Comparison of ENCODE assay signal across 1 cellular context in the genomic region with DNA sequence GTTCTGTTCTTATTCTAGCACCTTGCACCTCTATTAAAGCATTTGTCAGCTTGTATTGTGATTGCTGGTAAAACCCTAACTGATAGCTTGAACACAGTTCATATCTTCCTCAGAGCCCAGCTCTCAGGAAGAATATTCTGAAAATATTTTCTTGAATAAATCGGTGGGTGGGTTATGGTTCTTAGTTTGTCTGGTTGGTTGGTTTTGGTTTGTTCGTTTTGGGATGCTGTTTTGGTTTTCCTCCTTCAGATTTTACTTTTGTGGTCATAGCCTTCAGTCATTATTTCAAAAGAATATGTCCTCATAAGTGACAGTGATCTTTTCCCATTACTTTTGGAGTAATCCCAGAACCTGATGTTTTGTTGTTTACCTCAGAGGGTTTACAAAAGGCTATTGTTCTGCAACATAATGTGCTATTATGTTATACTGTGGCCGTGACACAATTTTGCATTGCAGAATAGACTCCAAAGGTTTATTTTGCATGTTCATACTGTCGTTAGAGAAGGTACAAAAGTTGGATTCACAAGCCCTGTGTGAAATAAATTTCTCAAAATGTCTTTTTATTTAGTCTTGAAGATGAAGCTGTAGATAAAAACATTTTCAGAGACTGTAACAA.
TF ChIP-seq lines count a peak whose summit lies in the region.

No MANE protein-coding gene starts in this region.

TF ChIP-seq in SK-N-SH, 30 proteins besides CTCF, POLR2A, EP300 and RAD21 (continued from another document):
- TF ChIP-seq, protein P1, sequence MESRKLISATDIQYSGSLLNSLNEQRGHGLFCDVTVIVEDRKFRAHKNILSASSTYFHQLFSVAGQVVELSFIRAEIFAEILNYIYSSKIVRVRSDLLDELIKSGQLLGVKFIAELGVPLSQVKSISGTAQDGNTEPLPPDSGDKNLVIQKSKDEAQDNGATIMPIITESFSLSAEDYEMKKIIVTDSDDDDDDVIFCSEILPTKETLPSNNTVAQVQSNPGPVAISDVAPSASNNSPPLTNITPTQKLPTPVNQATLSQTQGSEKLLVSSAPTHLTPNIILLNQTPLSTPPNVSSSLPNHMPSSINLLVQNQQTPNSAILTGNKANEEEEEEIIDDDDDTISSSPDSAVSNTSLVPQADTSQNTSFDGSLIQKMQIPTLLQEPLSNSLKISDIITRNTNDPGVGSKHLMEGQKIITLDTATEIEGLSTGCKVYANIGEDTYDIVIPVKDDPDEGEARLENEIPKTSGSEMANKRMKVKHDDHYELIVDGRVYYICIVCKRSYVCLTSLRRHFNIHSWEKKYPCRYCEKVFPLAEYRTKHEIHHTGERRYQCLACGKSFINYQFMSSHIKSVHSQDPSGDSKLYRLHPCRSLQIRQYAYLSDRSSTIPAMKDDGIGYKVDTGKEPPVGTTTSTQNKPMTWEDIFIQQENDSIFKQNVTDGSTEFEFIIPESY (IDR thresholded peaks at IDR 0.05; ENCODE audit: borderline replicate concordance, low read depth), result no peak
- TF ChIP-seq, protein P2, sequence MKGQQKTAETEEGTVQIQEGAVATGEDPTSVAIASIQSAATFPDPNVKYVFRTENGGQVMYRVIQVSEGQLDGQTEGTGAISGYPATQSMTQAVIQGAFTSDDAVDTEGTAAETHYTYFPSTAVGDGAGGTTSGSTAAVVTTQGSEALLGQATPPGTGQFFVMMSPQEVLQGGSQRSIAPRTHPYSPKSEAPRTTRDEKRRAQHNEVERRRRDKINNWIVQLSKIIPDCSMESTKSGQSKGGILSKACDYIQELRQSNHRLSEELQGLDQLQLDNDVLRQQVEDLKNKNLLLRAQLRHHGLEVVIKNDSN (IDR thresholded peaks at IDR 0.05; ENCODE audit: borderline replicate concordance, low read depth), result no peak
- TF ChIP-seq CHD2 (IDR thresholded peaks at IDR 0.05; ENCODE audit: low read length, partially characterized antibody), result no peak
- no peak for TF ChIP-seq SMC3 (IDR thresholded peaks at IDR 0.05; ENCODE audit: low read depth, low read length)
